Comparison of ENCODE assay signal across 1 cellular context in the genomic region with DNA sequence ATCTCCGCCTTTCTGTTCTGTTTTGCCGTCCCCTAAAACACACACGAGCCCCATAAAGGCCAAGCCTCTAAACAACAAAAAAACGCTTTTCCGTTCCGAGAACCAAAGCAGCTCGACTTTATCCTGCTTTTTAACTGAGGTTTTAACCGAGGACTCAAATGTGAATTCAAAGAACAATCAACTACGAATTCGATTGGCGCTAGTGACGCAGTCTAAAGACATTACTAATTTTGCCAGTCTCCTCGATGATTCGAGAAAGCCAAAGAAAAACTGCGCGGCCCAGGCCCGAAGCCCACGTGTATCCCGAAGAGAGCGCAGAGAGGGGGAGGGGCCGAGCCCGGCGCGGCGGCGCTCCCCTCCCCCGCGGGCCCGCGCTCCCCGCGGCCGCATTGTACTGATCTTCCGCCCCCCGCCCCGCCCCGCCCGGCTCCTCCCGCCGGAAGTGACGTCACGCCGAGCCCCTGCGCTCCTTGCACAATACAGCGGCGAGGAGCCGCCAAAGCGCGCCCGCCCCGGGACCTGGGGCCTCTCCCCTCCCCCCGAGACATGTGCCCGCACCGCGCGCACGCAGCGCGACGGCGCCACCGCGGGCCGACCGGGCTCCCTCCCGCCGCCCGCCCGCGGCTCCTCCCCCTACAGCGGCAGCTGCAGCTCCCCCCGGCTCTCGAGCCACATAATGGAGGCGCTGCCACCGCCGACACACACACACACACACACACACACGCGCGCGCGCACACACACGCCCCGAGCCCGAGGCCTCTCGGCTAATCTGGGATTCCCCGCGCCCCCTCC.
TF ChIP-seq lines count a peak whose summit lies in the region.

No MANE protein-coding gene starts in this region.

TF ChIP-seq in HEK293, 187 proteins besides CTCF, POLR2A, EP300 and RAD21 (continued from another document and continues in another):
- TF ChIP-seq, protein P1, sequence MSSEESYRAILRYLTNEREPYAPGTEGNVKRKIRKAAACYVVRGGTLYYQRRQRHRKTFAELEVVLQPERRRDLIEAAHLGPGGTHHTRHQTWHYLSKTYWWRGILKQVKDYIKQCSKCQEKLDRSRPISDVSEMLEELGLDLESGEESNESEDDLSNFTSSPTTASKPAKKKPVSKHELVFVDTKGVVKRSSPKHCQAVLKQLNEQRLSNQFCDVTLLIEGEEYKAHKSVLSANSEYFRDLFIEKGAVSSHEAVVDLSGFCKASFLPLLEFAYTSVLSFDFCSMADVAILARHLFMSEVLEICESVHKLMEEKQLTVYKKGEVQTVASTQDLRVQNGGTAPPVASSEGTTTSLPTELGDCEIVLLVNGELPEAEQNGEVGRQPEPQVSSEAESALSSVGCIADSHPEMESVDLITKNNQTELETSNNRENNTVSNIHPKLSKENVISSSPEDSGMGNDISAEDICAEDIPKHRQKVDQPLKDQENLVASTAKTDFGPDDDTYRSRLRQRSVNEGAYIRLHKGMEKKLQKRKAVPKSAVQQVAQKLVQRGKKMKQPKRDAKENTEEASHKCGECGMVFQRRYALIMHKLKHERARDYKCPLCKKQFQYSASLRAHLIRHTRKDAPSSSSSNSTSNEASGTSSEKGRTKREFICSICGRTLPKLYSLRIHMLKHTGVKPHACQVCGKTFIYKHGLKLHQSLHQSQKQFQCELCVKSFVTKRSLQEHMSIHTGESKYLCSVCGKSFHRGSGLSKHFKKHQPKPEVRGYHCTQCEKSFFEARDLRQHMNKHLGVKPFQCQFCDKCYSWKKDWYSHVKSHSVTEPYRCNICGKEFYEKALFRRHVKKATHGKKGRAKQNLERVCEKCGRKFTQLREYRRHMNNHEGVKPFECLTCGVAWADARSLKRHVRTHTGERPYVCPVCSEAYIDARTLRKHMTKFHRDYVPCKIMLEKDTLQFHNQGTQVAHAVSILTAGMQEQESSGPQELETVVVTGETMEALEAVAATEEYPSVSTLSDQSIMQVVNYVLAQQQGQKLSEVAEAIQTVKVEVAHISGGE (tag by site-specific recombination; conservative IDR thresholded peaks at IDR 0.05; ENCODE audit: low read depth): peak; percentile 36
- TF ChIP-seq ZNF555 (tag by site-specific recombination; conservative IDR thresholded peaks at IDR 0.05) (no peak), ZSCAN16 (tag by site-specific recombination; IDR thresholded peaks at IDR 0.05) (no peak), ZNF37A (tag by site-specific recombination; IDR thresholded peaks at IDR 0.05) (peak; percentile 36; the same call in 1 of the 2 replicates), ZNF280C (tag by site-specific recombination; IDR thresholded peaks at IDR 0.05) (no peak), ZNF10 (tag by site-specific recombination; IDR thresholded peaks at IDR 0.05) (peak; percentile 8; the same call in 1 of the 2 replicates), ZNF544 (tag by site-specific recombination; IDR thresholded peaks at IDR 0.05) (no peak), ZNF248 (tag by site-specific recombination; IDR thresholded peaks at IDR 0.05) (no peak), ZBTB21 (tag by site-specific recombination; IDR thresholded peaks at IDR 0.05) (0 out of 2 replicates have a peak, but pooled peaks have one; percentile 19), ZNF132 (tag by site-specific recombination; IDR thresholded peaks at IDR 0.05; ENCODE audit: borderline replicate concordance) (no peak), IKZF3 (tag by site-specific recombination; IDR thresholded peaks at IDR 0.05) (peak; percentile 67), ZNF274 (IDR thresholded peaks at IDR 0.05; ENCODE audit: low read length) (no peak), ZNF274 (tag by site-specific recombination; IDR thresholded peaks at IDR 0.05; ENCODE audit: borderline replicate concordance) (no peak), ZNF610 (tag by site-specific recombination; IDR thresholded peaks at IDR 0.05; ENCODE audit: borderline replicate concordance) (no peak; the same call in 1 of the 2 replicates), ZNF707 (tag by site-specific recombination; IDR thresholded peaks at IDR 0.05) (no peak), ZNF785 (tag by site-specific recombination; IDR thresholded peaks at IDR 0.05) (no peak; the same call in 1 of the 2 replicates), GFI1B (tag by site-specific recombination; IDR thresholded peaks at IDR 0.05) (peak; percentile 85), ZNF48 (tag by site-specific recombination; IDR thresholded peaks at IDR 0.05) (no peak), ZNF623 (tag by site-specific recombination; IDR thresholded peaks at IDR 0.05) (peak; percentile 10; the same call in 1 of the 2 replicates), ZNF670 (tag by site-specific recombination; IDR thresholded peaks at IDR 0.05; ENCODE audit: low read depth) (no peak), ZNF830 (tag by site-specific recombination; IDR thresholded peaks at IDR 0.05; ENCODE audit: low read depth) (no peak), ZNF510 (tag by site-specific recombination; IDR thresholded peaks at IDR 0.05; ENCODE audit: insufficient replicate concordance) (no peak), TRIM28 (IDR thresholded peaks at IDR 0.05; ENCODE audit: borderline replicate concordance, low read length) (no peak), ZNF266 (tag by site-specific recombination; IDR thresholded peaks at IDR 0.05; ENCODE audit: low read depth) (no peak), ZBTB17 (tag by site-specific recombination; IDR thresholded peaks at IDR 0.05) (peak; percentile 89), GLIS2 (tag by site-specific recombination; IDR thresholded peaks at IDR 0.05) (peak; percentile 96), KLF16 (tag by site-specific recombination; IDR thresholded peaks at IDR 0.05) (peak; percentile 90), REPIN1 (tag by site-specific recombination; IDR thresholded peaks at IDR 0.05; ENCODE audit: low read depth) (no peak), ZFP3 (tag by site-specific recombination; IDR thresholded peaks at IDR 0.05; ENCODE audit: low read depth) (no peak), ZNF404 (tag by site-specific recombination; IDR thresholded peaks at IDR 0.05) (no peak), ZBTB8A (tag by site-specific recombination; IDR thresholded peaks at IDR 0.05) (peak; percentile 81), ZNF843 (tag by site-specific recombination; IDR thresholded peaks at IDR 0.05) (peak; percentile 38; the same call in 1 of the 2 replicates), ZFP41 (tag by site-specific recombination; IDR thresholded peaks at IDR 0.05; ENCODE audit: borderline replicate concordance) (no peak), GLI2 (tag by site-specific recombination; IDR thresholded peaks at IDR 0.05; ENCODE audit: borderline replicate concordance, low read depth) (no peak; the same call in 1 of the 2 replicates), YY1 (tag by site-specific recombination; IDR thresholded peaks at IDR 0.05) (peak; percentile 88), ZNF426 (tag by site-specific recombination; IDR thresholded peaks at IDR 0.05) (no peak), ZSCAN30 (tag by site-specific recombination; IDR thresholded peaks at IDR 0.05) (peak; percentile 72), KLF1 (tag by site-specific recombination; IDR thresholded peaks at IDR 0.05) (peak; percentile 82), ZNF202 (tag by site-specific recombination; IDR thresholded peaks at IDR 0.05; ENCODE audit: borderline replicate concordance) (no peak), ZNF175 (tag by site-specific recombination; IDR thresholded peaks at IDR 0.05) (no peak), ZNF664 (tag by site-specific recombination; IDR thresholded peaks at IDR 0.05) (peak; percentile 8), ZEB2 (tag by site-specific recombination; IDR thresholded peaks at IDR 0.05) (peak; percentile 65), ZNF530 (tag by site-specific recombination; IDR thresholded peaks at IDR 0.05; ENCODE audit: low read depth) (no peak), TCF7L2 (IDR thresholded peaks at IDR 0.05; ENCODE audit: borderline replicate concordance, low read depth, low read length) (no peak), ZNF221 (tag by site-specific recombination; IDR thresholded peaks at IDR 0.05; ENCODE audit: borderline replicate concordance) (no peak), ZNF366 (tag by site-specific recombination; conservative IDR thresholded peaks at IDR 0.05) (no peak; the same call in 1 of the 2 replicates), WT1 (tag by site-specific recombination; IDR thresholded peaks at IDR 0.05) (peak; percentile 67), ZNF324 (tag by site-specific recombination; IDR thresholded peaks at IDR 0.05) (peak; percentile 76), MZF1 (tag by site-specific recombination; IDR thresholded peaks at IDR 0.05; ENCODE audit: borderline replicate concordance) (peak; percentile 16; the same call in 1 of the 2 replicates), SALL2 (tag by site-specific recombination; IDR thresholded peaks at IDR 0.05; ENCODE audit: borderline replicate concordance) (no peak), PRDM10 (tag by site-specific recombination; IDR thresholded peaks at IDR 0.05) (peak; percentile 80), ZNF121 (tag by site-specific recombination; IDR thresholded peaks at IDR 0.05) (no peak), ZFP69B (tag by site-specific recombination; IDR thresholded peaks at IDR 0.05) (peak; percentile 90)
- TF ChIP-seq, protein P2, sequence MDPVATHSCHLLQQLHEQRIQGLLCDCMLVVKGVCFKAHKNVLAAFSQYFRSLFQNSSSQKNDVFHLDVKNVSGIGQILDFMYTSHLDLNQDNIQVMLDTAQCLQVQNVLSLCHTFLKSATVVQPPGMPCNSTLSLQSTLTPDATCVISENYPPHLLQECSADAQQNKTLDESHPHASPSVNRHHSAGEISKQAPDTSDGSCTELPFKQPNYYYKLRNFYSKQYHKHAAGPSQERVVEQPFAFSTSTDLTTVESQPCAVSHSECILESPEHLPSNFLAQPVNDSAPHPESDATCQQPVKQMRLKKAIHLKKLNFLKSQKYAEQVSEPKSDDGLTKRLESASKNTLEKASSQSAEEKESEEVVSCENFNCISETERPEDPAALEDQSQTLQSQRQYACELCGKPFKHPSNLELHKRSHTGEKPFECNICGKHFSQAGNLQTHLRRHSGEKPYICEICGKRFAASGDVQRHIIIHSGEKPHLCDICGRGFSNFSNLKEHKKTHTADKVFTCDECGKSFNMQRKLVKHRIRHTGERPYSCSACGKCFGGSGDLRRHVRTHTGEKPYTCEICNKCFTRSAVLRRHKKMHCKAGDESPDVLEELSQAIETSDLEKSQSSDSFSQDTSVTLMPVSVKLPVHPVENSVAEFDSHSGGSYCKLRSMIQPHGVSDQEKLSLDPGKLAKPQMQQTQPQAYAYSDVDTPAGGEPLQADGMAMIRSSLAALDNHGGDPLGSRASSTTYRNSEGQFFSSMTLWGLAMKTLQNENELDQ (tag by site-specific recombination; IDR thresholded peaks at IDR 0.05; ENCODE audit: low read depth): no peak
- TF ChIP-seq, protein P3, sequence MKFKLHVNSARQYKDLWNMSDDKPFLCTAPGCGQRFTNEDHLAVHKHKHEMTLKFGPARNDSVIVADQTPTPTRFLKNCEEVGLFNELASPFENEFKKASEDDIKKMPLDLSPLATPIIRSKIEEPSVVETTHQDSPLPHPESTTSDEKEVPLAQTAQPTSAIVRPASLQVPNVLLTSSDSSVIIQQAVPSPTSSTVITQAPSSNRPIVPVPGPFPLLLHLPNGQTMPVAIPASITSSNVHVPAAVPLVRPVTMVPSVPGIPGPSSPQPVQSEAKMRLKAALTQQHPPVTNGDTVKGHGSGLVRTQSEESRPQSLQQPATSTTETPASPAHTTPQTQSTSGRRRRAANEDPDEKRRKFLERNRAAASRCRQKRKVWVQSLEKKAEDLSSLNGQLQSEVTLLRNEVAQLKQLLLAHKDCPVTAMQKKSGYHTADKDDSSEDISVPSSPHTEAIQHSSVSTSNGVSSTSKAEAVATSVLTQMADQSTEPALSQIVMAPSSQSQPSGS (tag by site-specific recombination; IDR thresholded peaks at IDR 0.05; ENCODE audit: low read depth): peak; percentile 71
- TF ChIP-seq, protein P4, sequence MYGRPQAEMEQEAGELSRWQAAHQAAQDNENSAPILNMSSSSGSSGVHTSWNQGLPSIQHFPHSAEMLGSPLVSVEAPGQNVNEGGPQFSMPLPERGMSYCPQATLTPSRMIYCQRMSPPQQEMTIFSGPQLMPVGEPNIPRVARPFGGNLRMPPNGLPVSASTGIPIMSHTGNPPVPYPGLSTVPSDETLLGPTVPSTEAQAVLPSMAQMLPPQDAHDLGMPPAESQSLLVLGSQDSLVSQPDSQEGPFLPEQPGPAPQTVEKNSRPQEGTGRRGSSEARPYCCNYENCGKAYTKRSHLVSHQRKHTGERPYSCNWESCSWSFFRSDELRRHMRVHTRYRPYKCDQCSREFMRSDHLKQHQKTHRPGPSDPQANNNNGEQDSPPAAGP (tag by site-specific recombination; IDR thresholded peaks at IDR 0.05): peak; percentile 91
